ENCODE assay signal across 10 cellular contexts in the genomic region with DNA sequence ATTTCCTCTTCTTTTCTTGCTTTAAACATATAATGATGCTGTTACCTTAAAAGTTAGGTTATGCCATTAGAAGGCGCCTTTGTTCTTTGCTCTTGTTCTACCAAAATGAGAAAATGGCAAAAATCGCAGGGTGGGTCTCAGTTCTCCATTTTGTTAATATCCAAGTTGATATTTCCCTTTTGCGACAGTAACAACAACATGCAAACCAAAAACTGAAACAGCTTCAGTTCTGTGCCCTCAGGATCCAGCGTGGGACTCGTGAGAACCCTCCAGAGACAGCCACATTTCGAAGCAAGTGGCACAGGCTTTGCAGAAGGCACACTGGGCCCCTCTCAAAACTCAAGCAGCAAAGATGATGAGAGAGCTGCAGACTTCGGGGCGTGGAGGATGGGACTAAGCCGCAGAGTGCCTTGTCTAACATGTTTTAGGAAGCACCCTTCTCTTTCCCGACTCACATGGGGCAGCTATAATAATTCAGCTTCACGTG. TPM values are rescaled to one million over a fixed set of nuclear protein-coding genes. Genes with fewer than 3 reads are reported as not detected.
DNase-seq lines count a peak whose midpoint lies in the region; ATAC-seq and TF ChIP-seq lines count a peak whose summit lies in the region.
"Had no signal": no experiment of that assay in that cellular context is flagged by ENCODE, and none has a peak within 500 bp of the region (broad histone marks: within the 10 kb centered on the region; RNA-seq: fewer than 3 reads in every experiment).

No MANE protein-coding gene starts in this region.

- H3K27me3 ChIP-seq in uterus, result no peaks in the 10 kb centered on the region

- no peaks in the 10 kb centered on the region for H3K9me3 Mint-ChIP-seq in activated CD4-positive, alpha-beta memory T cell treated with anti-CD3 and anti-CD28 coated beads, Interleukin-2, amount 10 ng/mL, durations not matched to agents 7 days and 5 days
- H3K9me3 Mint-ChIP-seq in memory B cell, result no peaks in the 10 kb centered on the region
- H3K9me3 Mint-ChIP-seq: nephron had no signal

- no peak for TF ChIP-seq CTCF in uterus (IDR thresholded peaks at IDR 0.05)
- TF ChIP-seq CTCF in GM13977 (IDR thresholded peaks at IDR 0.05; ENCODE audit: extremely low read depth, insufficient read depth, missing control alignments), result no peak

- POLR2A ChIA-PET in activated CD4-positive, alpha-beta memory T cell treated with anti-CD3 and anti-CD28 coated beads, Interleukin-2, amount 10 ng/mL, durations not matched to agents 7 days and 5 days (lab: Charles Lee), result interaction anchor here (0.7 to 6.1 kb wide), 14 partner anchors 9 to 105 kb away, joined by 3 to 375 read pairs (median 7); a partner anchor contains a TSS

- H3K27ac ChIP-seq in uterus, result peak overlapping the region; percentile 41 to 63

- intact Hi-C loops in uterus (cut with DNase I; ENCODE audit: low total_unique reads), result no loop called here

- CTCF ChIA-PET in activated CD4-positive, alpha-beta memory T cell treated with anti-CD3 and anti-CD28 coated beads, Interleukin-2, amount 10 ng/mL, durations not matched to agents 7 days and 5 days (lab: Charles Lee), result interaction anchor here (0.8 to 5.7 kb wide), 12 partner anchors 9 to 76 kb away, joined by 3 to 109 read pairs (median 11); a partner anchor contains a TSS

- no peaks in the 10 kb centered on the region for H3K27me3 Mint-ChIP-seq in activated CD4-positive, alpha-beta memory T cell treated with anti-CD3 and anti-CD28 coated beads, Interleukin-2, amount 10 ng/mL, durations not matched to agents 7 days and 5 days
- no peaks in the 10 kb centered on the region for H3K27me3 Mint-ChIP-seq in memory B cell

- no peak overlapping the region for H3K4me3 Mint-ChIP-seq in activated CD4-positive, alpha-beta memory T cell treated with anti-CD3 and anti-CD28 coated beads, Interleukin-2, amount 10 ng/mL, durations not matched to agents 7 days and 5 days
- H3K4me3 Mint-ChIP-seq in memory B cell, result peak overlapping the region; percentile 69

- H3K4me3 ChIP-seq in uterus, result no peak overlapping the region

- peaks cover 3% of the 10 kb centered on the region for H3K4me1 Mint-ChIP-seq in activated CD4-positive, alpha-beta memory T cell treated with anti-CD3 and anti-CD28 coated beads, Interleukin-2, amount 10 ng/mL, durations not matched to agents 7 days and 5 days
- peaks cover 15% of the 10 kb centered on the region for H3K4me1 Mint-ChIP-seq in memory B cell

- TF ChIP-seq POLR2A in uterus (IDR thresholded peaks at IDR 0.05), result no peak

- no peaks in the 10 kb centered on the region for H3K9me3 ChIP-seq in uterus

- peak; percentile 2 for ATAC-seq in memory B cell (ENCODE audit: low read depth)

- H3K36me3 ChIP-seq in uterus, result no peaks in the 10 kb centered on the region

- peak overlapping the region; percentile 89 for H3K27ac Mint-ChIP-seq in activated CD4-positive, alpha-beta memory T cell treated with anti-CD3 and anti-CD28 coated beads, Interleukin-2, amount 10 ng/mL, durations not matched to agents 7 days and 5 days
- H3K27ac Mint-ChIP-seq in memory B cell, result no peak overlapping the region

- no peaks in the 10 kb centered on the region for H3K36me3 Mint-ChIP-seq in activated CD4-positive, alpha-beta memory T cell treated with anti-CD3 and anti-CD28 coated beads, Interleukin-2, amount 10 ng/mL, durations not matched to agents 7 days and 5 days (ENCODE audit: low read depth)
- H3K36me3 Mint-ChIP-seq in memory B cell, result no peaks in the 10 kb centered on the region

- in situ Hi-C loops in GM13977 (cut with MboI; ENCODE audit: low pct_unique_long_range_greater_than_20kb, low sequenced_read_pairs, unreplicated experiment), result loop anchor here (5.0 kb wide), 1 partner anchor 53 kb away; no protein-coding TSS in a partner anchor

- peak; percentile 31 for DNase-seq in stimulated activated CD4-positive, alpha-beta T cell treated with anti-CD3 and anti-CD28 coated beads, Interleukin-1b, Interleukin-23, amount 100 ng/mL, for 48 hours
- DNase-seq in stimulated activated CD4-positive, alpha-beta T cell treated with anti-CD3 and anti-CD28 coated beads, Interleukin-2, amount 100 ng/mL, for 48 hours, result no peak
- DNase-seq in activated CD4-positive, alpha-beta memory T cell treated with anti-CD3 and anti-CD28 coated beads, Interleukin-2, amount 10 ng/mL, durations not matched to agents 7 days and 5 days, result peak; percentile 34
- DNase-seq in memory B cell (ENCODE audit: low spot score in 2 of 2) (no peak), uterus (no peak), NCI-H510A treated with DMSO at 0.1 percent for 48 hours (lab: John Stamatoyannopoulos, UW) (no peak), NCI-H187 (lab: John Stamatoyannopoulos, UW) (no peak), GM13977 (ENCODE audit: low spot score) (no peak)
- DNase-seq: NCI-H1417 had no signal

- H3K4me1 ChIP-seq in uterus, result no peaks in the 10 kb centered on the region

RNA-seq across cellular contexts. Expression of a gene that starts 33.0 kb away (rescaled TPM):
- 100 to 1,000 TPM; 304 to 313 TPM for total RNA-seq in activated CD4-positive, alpha-beta memory T cell treated with anti-CD3 and anti-CD28 coated beads, Interleukin-2, amount 10 ng/mL, durations not matched to agents 7 days and 5 days
- 10 to 100 TPM in 3 of 4 donors, 1 to 10 TPM in 1; 1.3 to 19.1 (median 11.2) TPM for total RNA-seq in uterus

RNA-seq across cellular contexts. Expression of a gene that starts 58.6 kb away (rescaled TPM):
- not detected for total RNA-seq in activated CD4-positive, alpha-beta memory T cell treated with anti-CD3 and anti-CD28 coated beads, Interleukin-2, amount 10 ng/mL, durations not matched to agents 7 days and 5 days
- total RNA-seq in uterus, result 10 to 100 TPM in 1 of 4 donors, 1 to 10 TPM in 3; 5.7 to 42.6 (median 8.7) TPM

Comparison
In these comparisons a context has a peak if more than half of its experiments do, and no peak if none do; other contexts are left out.
1. DNase-seq: peak in stimulated activated CD4-positive, alpha-beta T cell treated with anti-CD3 and anti-CD28 coated beads, Interleukin-1b, Interleukin-23, amount 100 ng/mL, for 48 hours (single experiment) and activated CD4-positive, alpha-beta memory T cell treated with anti-CD3 and anti-CD28 coated beads, Interleukin-2, amount 10 ng/mL, durations not matched to agents 7 days and 5 days (single experiment); none in stimulated activated CD4-positive, alpha-beta T cell treated with anti-CD3 and anti-CD28 coated beads, Interleukin-2, amount 100 ng/mL, for 48 hours (0 of 2), memory B cell (0 of 2), uterus (0 of 2), NCI-H510A treated with DMSO at 0.1 percent for 48 hours (single experiment), NCI-H187 (0 of 2) and GM13977 (single experiment).
2. RNA of a gene that starts 33.0 kb away (total RNA-seq): 304 to 313 TPM in activated CD4-positive, alpha-beta memory T cell treated with anti-CD3 and anti-CD28 coated beads, Interleukin-2, amount 10 ng/mL, durations not matched to agents 7 days and 5 days; 1.3 to 19.1 TPM in uterus; every median in the first group is over 10 times any median in the second.
3. RNA of a gene that starts 58.6 kb away (total RNA-seq): 5.7 to 42.6 TPM in uterus; not detected in activated CD4-positive, alpha-beta memory T cell treated with anti-CD3 and anti-CD28 coated beads, Interleukin-2, amount 10 ng/mL, durations not matched to agents 7 days and 5 days; every median in the first group is over 4 times any median in the second.